Comparison of ENCODE assay signal across 22 cellular contexts in genomic region chr2:214504599-214505376, GRCh38.
"Had no signal": no experiment of that assay in that cellular context is flagged by ENCODE, and none has a peak within 500 bp of the region (broad histone marks: within the 10 kb centered on the region; RNA-seq: fewer than 3 reads in every experiment).

No MANE protein-coding gene starts in this region.

- H3K27ac ChIP-seq: brain microvascular endothelial cell, esophagus squamous epithelium, foreskin keratinocyte, left lung, parathyroid adenoma, thyroid gland had no signal

- DNase-seq: activated CD4-positive, alpha-beta T cell treated with anti-CD3 and anti-CD28 coated beads for 48 hours; activated CD4-positive, CD25-positive, alpha-beta regulatory T cell; activated CD8-positive, alpha-beta T cell treated with anti-CD3 and anti-CD28 coated beads for 36 hours; activated naive CD4-positive, alpha-beta T cell treated with anti-CD3 and anti-CD28 coated beads for 36 hours; activated naive CD8-positive, alpha-beta T cell treated with anti-CD3 and anti-CD28 coated beads, Interleukin-2, amount 50 U/mL, for 24 hours; activated T-cell treated with anti-CD3 and anti-CD28 coated beads, Interleukin-2, amount 50 U/mL, for 24 hours; aorta; brain microvascular endothelial cell; cerebellar nuclear complex; cortex of kidney; effector CD8-positive, alpha-beta T cell; esophagus squamous epithelium; foreskin keratinocyte; kidney; left lung; mucosa of descending colon; naive thymus-derived CD4-positive, alpha-beta T cell; stimulated activated CD8-positive, alpha-beta memory T cell treated with anti-CD3 and anti-CD28 coated beads, Interleukin-4, amount 100 ng/mL, for 48 hours; stimulated activated naive CD4-positive, alpha-beta T cell; T-cell; thyroid gland had no signal

- H3K4me1 ChIP-seq: esophagus squamous epithelium, foreskin keratinocyte, left lung, parathyroid adenoma, thyroid gland had no signal

- H3K4me3 ChIP-seq: esophagus squamous epithelium, left lung, mucosa of descending colon, thyroid gland had no signal

- H3K9me3 ChIP-seq: esophagus squamous epithelium, left lung, mucosa of descending colon, thyroid gland had no signal

- H3K27me3 ChIP-seq: brain microvascular endothelial cell, esophagus squamous epithelium, foreskin keratinocyte, left lung, thyroid gland had no signal

- H2AFZ ChIP-seq: parathyroid adenoma had no signal

- H3K9ac ChIP-seq: parathyroid adenoma had no signal

- H3K36me3 ChIP-seq: brain microvascular endothelial cell, esophagus squamous epithelium, left lung, thyroid gland had no signal
